2 cellular contexts compared by ENCODE assay signal in the genomic region with DNA sequence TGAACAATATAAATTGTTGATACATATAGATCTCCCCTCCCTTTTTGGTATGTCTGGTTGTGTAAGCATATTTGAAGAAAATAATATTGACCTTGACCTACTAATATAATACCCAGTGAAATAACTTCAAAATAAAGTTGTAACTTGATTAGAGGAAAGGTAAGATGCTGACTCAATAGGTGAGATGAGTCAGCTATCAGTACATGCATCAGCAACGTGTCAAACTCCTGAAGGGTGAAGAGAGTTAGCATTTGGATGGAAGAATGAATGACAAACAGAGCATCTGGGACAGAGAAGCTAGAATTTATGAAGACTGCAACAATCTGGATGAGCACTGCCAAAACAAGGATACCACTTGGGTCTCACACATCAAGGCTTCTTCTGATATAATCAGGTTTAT.
TF ChIP-seq lines count a peak whose summit lies in the region.

No MANE protein-coding gene starts in this region.

TF ChIP-seq in WTC11, 78 proteins besides CTCF, POLR2A, EP300 and RAD21 (continued from another document):
- TF ChIP-seq, protein P1, sequence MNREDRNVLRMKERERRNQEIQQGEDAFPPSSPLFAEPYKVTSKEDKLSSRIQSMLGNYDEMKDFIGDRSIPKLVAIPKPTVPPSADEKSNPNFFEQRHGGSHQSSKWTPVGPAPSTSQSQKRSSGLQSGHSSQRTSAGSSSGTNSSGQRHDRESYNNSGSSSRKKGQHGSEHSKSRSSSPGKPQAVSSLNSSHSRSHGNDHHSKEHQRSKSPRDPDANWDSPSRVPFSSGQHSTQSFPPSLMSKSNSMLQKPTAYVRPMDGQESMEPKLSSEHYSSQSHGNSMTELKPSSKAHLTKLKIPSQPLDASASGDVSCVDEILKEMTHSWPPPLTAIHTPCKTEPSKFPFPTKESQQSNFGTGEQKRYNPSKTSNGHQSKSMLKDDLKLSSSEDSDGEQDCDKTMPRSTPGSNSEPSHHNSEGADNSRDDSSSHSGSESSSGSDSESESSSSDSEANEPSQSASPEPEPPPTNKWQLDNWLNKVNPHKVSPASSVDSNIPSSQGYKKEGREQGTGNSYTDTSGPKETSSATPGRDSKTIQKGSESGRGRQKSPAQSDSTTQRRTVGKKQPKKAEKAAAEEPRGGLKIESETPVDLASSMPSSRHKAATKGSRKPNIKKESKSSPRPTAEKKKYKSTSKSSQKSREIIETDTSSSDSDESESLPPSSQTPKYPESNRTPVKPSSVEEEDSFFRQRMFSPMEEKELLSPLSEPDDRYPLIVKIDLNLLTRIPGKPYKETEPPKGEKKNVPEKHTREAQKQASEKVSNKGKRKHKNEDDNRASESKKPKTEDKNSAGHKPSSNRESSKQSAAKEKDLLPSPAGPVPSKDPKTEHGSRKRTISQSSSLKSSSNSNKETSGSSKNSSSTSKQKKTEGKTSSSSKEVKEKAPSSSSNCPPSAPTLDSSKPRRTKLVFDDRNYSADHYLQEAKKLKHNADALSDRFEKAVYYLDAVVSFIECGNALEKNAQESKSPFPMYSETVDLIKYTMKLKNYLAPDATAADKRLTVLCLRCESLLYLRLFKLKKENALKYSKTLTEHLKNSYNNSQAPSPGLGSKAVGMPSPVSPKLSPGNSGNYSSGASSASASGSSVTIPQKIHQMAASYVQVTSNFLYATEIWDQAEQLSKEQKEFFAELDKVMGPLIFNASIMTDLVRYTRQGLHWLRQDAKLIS (CRISPR knock-in tag; IDR thresholded peaks at IDR 0.05; ENCODE audit: borderline replicate concordance), result no peak
- TF ChIP-seq, protein P2, sequence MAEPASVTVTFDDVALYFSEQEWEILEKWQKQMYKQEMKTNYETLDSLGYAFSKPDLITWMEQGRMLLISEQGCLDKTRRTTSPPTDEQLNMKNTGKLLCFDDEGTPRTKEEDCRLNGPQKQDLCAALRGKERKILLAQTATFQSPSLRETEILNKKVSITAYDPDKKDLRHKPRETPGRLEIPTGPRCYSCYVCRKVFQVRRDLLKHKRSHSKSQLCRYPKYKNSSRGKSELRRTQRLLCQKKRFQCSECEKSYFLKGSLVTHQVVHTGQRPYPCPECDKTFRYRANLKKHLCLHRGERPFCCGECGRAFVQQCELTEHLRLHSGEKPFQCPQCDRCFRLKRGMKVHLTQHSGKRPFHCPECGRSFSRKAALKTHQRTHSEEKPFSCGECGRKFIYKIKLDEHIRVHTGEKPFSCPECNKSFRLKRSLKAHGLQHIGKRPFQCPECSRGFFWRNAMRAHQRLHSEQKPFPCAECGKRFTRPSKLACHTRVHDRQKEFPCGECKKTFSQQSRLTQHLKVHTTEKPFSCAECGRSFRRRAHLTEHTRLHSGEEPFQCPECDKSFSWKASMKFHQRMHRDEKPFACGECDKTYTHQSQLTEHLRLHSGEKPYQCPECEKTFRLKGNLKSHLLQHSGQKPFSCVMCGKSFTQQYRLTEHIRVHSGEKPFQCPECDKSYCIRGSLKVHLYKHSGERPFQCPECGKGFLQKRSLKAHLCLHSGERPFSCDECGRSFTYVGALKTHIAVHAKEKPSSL (CRISPR knock-in tag; conservative IDR thresholded peaks at IDR 0.05), result no peak
- TF ChIP-seq RELA (CRISPR knock-in tag; IDR thresholded peaks at IDR 0.05; ENCODE audit: borderline replicate concordance) (no peak), OVOL2 (CRISPR knock-in tag; IDR thresholded peaks at IDR 0.05; ENCODE audit: borderline replicate concordance) (no peak), GTF2I (CRISPR knock-in tag; conservative IDR thresholded peaks at IDR 0.05) (no peak), HMGA2 (CRISPR knock-in tag; IDR thresholded peaks at IDR 0.05) (no peak), TP53 (CRISPR knock-in tag; IDR thresholded peaks at IDR 0.05) (no peak), ZNF396 (CRISPR knock-in tag; IDR thresholded peaks at IDR 0.05; ENCODE audit: borderline replicate concordance) (no peak), ETV6 (CRISPR knock-in tag; IDR thresholded peaks at IDR 0.05) (no peak), MXD4 (CRISPR knock-in tag; IDR thresholded peaks at IDR 0.05; ENCODE audit: borderline replicate concordance) (no peak), IRF2 (CRISPR knock-in tag; IDR thresholded peaks at IDR 0.05; ENCODE audit: borderline replicate concordance, low read depth) (no peak)
- TF ChIP-seq, protein P3, sequence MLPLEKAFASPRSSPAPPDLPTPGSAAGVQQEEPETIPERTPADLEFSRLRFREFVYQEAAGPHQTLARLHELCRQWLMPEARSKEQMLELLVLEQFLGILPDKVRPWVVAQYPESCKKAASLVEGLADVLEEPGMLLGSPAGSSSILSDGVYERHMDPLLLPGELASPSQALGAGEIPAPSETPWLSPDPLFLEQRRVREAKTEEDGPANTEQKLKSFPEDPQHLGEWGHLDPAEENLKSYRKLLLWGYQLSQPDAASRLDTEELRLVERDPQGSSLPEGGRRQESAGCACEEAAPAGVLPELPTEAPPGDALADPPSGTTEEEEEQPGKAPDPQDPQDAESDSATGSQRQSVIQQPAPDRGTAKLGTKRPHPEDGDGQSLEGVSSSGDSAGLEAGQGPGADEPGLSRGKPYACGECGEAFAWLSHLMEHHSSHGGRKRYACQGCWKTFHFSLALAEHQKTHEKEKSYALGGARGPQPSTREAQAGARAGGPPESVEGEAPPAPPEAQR (CRISPR knock-in tag; IDR thresholded peaks at IDR 0.05), result no peak
- TF ChIP-seq, protein P4, sequence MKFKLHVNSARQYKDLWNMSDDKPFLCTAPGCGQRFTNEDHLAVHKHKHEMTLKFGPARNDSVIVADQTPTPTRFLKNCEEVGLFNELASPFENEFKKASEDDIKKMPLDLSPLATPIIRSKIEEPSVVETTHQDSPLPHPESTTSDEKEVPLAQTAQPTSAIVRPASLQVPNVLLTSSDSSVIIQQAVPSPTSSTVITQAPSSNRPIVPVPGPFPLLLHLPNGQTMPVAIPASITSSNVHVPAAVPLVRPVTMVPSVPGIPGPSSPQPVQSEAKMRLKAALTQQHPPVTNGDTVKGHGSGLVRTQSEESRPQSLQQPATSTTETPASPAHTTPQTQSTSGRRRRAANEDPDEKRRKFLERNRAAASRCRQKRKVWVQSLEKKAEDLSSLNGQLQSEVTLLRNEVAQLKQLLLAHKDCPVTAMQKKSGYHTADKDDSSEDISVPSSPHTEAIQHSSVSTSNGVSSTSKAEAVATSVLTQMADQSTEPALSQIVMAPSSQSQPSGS (CRISPR knock-in tag; IDR thresholded peaks at IDR 0.05; ENCODE audit: borderline replicate concordance, low read depth), result no peak

TF ChIP-seq in liver, 16 proteins besides CTCF, POLR2A, EP300 and RAD21 (continued from another document):
- TF ChIP-seq, protein P5, sequence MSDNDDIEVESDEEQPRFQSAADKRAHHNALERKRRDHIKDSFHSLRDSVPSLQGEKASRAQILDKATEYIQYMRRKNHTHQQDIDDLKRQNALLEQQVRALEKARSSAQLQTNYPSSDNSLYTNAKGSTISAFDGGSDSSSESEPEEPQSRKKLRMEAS (IDR thresholded peaks at IDR 0.05), result no peak
- TF ChIP-seq JUND (IDR thresholded peaks at IDR 0.05) (no peak), FOXA2 (IDR thresholded peaks at IDR 0.05) (no peak), YY1 (IDR thresholded peaks at IDR 0.05) (no peak)
